25 cellular contexts compared by ENCODE assay signal in the genomic region with DNA sequence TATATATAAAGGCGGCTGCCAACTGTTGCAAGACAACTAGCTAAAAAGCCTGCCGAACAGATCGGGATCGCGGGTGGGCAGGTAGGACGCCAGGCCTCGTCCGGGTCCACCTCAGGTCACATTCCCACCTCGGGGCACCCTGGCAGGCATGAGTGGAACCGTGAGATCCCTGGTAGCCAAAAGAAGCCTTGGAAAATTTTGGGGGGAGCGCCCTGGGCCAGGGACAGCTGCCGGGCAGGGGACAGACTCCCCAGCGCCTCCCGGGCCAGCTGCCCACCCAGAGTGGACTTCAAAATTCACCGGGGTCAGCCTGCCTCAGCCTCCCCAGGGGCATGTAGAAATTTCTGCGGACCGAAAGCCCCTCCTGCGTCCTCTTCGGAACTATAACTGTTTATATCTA.
"Had no signal": no experiment of that assay in that cellular context is flagged by ENCODE, and none has a peak within 500 bp of the region (broad histone marks: within the 10 kb centered on the region; RNA-seq: fewer than 3 reads in every experiment).

No MANE protein-coding gene starts in this region.

- H3K4me3 Mint-ChIP-seq: dendritic cell treated with granulocyte-macrophage colony-stimulating factor and Interleukin-4, amounts not matched to agents 40 ng/mL and 50 ng/mL, for 4 days; effector memory CD8-positive, alpha-beta T cell; endodermal cell had no signal

- H3K9me3 ChIP-seq: colonic mucosa, gastrocnemius medialis had no signal

- DNase-seq: colonic mucosa; cortex of kidney; dermis blood vessel endothelial cell; dorsolateral prefrontal cortex; effector CD4-positive, alpha-beta T cell; effector CD8-positive, alpha-beta T cell; effector memory CD4-positive, alpha-beta T cell; effector memory CD8-positive, alpha-beta T cell; endodermal cell; erythroblast; esophagus squamous epithelium; foreskin fibroblast; foreskin keratinocyte; foreskin melanocyte; gastrocnemius medialis; glutamatergic neuron; head of caudate nucleus; heart left ventricle; heart right ventricle had no signal

- H3K27me3 Mint-ChIP-seq: dendritic cell treated with granulocyte-macrophage colony-stimulating factor and Interleukin-4, amounts not matched to agents 40 ng/mL and 50 ng/mL, for 4 days; effector memory CD8-positive, alpha-beta T cell had no signal

- H3K27ac Mint-ChIP-seq: dendritic cell treated with granulocyte-macrophage colony-stimulating factor and Interleukin-4, amounts not matched to agents 40 ng/mL and 50 ng/mL, for 4 days; effector memory CD8-positive, alpha-beta T cell; endodermal cell had no signal

- H3K27me3 ChIP-seq: colonic mucosa, esophagus squamous epithelium, foreskin keratinocyte, gastrocnemius medialis, gastroesophageal sphincter, heart left ventricle had no signal

- H3K27ac ChIP-seq: colonic mucosa, coronary artery, dorsolateral prefrontal cortex, epithelial cell of prostate, esophagus muscularis mucosa, esophagus squamous epithelium, foreskin keratinocyte, gastrocnemius medialis, gastroesophageal sphincter, heart left ventricle, heart right ventricle had no signal

- H3K4me1 Mint-ChIP-seq: endodermal cell had no signal

- H3K4me3 ChIP-seq: colonic mucosa, coronary artery, dorsolateral prefrontal cortex, esophagus muscularis mucosa, esophagus squamous epithelium, gastrocnemius medialis, gastroesophageal sphincter, heart left ventricle, heart right ventricle had no signal

- ATAC-seq: effector memory CD8-positive, alpha-beta T cell; esophagus mucosa; foreskin keratinocyte; gastrocnemius medialis; gastroesophageal sphincter; heart left ventricle; heart right ventricle had no signal

- H3K36me3 ChIP-seq: colonic mucosa, esophagus muscularis mucosa, esophagus squamous epithelium, gastrocnemius medialis, gastroesophageal sphincter, heart left ventricle, heart right ventricle had no signal

- H3K4me1 ChIP-seq: colonic mucosa, esophagus muscularis mucosa, esophagus squamous epithelium, foreskin keratinocyte, gastrocnemius medialis, gastroesophageal sphincter, heart left ventricle, heart right ventricle had no signal
